23 cellular contexts compared by ENCODE assay signal in the genomic region with DNA sequence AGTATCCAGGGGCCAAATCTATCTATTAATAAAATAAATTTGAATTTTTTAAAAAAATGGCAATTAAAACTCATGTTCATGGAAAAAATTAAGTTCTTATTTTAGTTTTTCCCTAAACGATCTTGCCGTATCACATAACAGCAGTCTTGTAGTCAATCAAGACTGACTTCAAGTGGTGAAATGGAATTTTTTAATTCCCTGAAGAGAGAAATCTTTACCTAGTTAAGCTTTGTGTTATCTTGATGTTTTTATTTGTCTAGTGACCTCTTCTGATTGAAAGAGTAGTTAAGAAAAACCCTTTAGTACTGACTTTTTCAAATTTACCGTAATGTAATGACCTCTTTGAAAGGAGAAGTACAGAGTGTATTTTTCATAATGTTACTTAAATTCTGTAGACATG.
"Had no signal": no experiment of that assay in that cellular context is flagged by ENCODE, and none has a peak within 500 bp of the region (broad histone marks: within the 10 kb centered on the region; RNA-seq: fewer than 3 reads in every experiment).

No MANE protein-coding gene starts in this region.

- H3K27me3 ChIP-seq: Peyer's patch, SJCRH30 had no signal

- H3K27ac ChIP-seq: Peyer's patch, RWPE1, SJCRH30, WERI-Rb-1 had no signal

- H3K4me3 ChIP-seq: Peyer's patch, SJCRH30 had no signal

- H3K27me3 Mint-ChIP-seq: activated CD8-positive, alpha-beta T cell treated with anti-CD3 and anti-CD28 coated beads for 36 hours; activated naive CD4-positive, alpha-beta T cell treated with anti-CD3 and anti-CD28 coated beads, Interleukin-2, amount 50 U/mL, for 24 hours had no signal

- H3K9me2 ChIP-seq: SK-N-SH had no signal

- DNase-seq: activated CD4-positive, alpha-beta T cell treated with anti-CD3 and anti-CD28 coated beads for 4 hours; activated CD8-positive, alpha-beta memory T cell treated with anti-CD3 and anti-CD28 coated beads, Interleukin-2, amount 50 U/mL, for 4 hours; activated CD8-positive, alpha-beta T cell treated with anti-CD3 and anti-CD28 coated beads for 36 hours; activated effector memory CD4-positive, alpha-beta T cell treated with Interleukin-2 at 50 U/mL for 16 hours; activated naive CD4-positive, alpha-beta T cell; KG1; NCI-H1048; NCI-H1417; NCI-H1930; NCI-H345; NCI-H510A; NCI-H526 treated with DMSO at 0.1 percent for 48 hours; OCI-M1; Peyer's patch; Right ventricle myocardium superior; SJCRH30; SK-N-SH; T-helper 1 cell; WERI-Rb-1 had no signal

- H3K4me3 Mint-ChIP-seq: activated CD8-positive, alpha-beta T cell treated with anti-CD3 and anti-CD28 coated beads for 36 hours; activated naive CD4-positive, alpha-beta T cell treated with anti-CD3 and anti-CD28 coated beads, Interleukin-2, amount 50 U/mL, for 24 hours; activated T-helper 1 cell treated with anti-CD3 and anti-CD28 coated beads, Interleukin-12 subunit alpha, Interleukin-12 subunit beta, Interleukin-2, Interleukin-4 antibody, amounts not matched to agents 30 ng/mL and 10 ng/mL and 1 ng/mL, durations not matched to agents 14 hours and 24 hours and 36 hours had no signal

- H3K4me2 ChIP-seq: SK-N-SH had no signal

- H3K9me3 Mint-ChIP-seq: activated naive CD4-positive, alpha-beta T cell treated with anti-CD3 and anti-CD28 coated beads, Interleukin-2, amount 50 U/mL, for 24 hours had no signal

- H3K36me3 ChIP-seq: Peyer's patch had no signal

- H3K9me3 ChIP-seq: Peyer's patch, SK-N-SH had no signal

- ATAC-seq: activated CD4-positive, CD25-positive, alpha-beta regulatory T cell treated with anti-CD3 and anti-CD28 coated beads, Interleukin-2, amount 50 U/mL, for 24 hours; activated CD8-positive, alpha-beta T cell treated with anti-CD3 and anti-CD28 coated beads for 36 hours had no signal

- H3K27ac Mint-ChIP-seq: activated CD8-positive, alpha-beta T cell treated with anti-CD3 and anti-CD28 coated beads for 36 hours; activated naive CD4-positive, alpha-beta T cell treated with anti-CD3 and anti-CD28 coated beads, Interleukin-2, amount 50 U/mL, for 24 hours had no signal
